In the genomic region with DNA sequence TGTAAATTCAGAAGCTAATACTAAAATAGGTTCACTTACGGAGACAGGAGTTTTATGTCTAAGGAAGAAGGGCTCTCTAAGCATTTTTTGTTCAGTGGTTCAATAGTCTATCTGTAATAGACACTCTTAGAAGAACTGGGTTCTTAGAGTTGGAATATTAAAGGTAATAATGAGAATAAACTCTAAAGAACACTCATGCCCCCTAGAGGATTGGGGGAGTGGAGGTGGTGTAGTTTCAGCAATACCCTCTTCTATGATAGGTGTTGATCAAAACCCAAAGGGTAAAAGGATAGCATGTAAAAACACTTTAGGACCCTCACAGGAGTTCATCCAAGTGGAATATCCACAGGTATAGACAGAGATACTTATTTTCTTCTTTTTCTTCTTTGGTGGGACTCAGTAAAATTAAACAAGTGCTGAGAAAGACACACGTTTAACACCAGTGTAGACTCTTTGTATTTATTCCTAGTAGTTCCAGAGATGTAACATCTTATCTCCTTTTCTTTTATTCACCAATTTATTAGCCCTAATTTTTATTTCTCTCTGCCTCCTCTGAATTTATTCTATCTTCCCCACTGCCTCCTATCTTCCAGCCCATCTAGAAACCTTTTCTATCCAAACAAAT, we compare ENCODE assay signal across 1 cellular context.
A peak's percentile ranks its signal among the peaks of the same experiment; 100 is the strongest.
TF ChIP-seq lines count a peak whose summit lies in the region.

No MANE protein-coding gene starts in this region.

TF ChIP-seq in SK-N-SH, 30 proteins besides CTCF, POLR2A, EP300 and RAD21 (continued from another document):
- TF ChIP-seq, protein P1, sequence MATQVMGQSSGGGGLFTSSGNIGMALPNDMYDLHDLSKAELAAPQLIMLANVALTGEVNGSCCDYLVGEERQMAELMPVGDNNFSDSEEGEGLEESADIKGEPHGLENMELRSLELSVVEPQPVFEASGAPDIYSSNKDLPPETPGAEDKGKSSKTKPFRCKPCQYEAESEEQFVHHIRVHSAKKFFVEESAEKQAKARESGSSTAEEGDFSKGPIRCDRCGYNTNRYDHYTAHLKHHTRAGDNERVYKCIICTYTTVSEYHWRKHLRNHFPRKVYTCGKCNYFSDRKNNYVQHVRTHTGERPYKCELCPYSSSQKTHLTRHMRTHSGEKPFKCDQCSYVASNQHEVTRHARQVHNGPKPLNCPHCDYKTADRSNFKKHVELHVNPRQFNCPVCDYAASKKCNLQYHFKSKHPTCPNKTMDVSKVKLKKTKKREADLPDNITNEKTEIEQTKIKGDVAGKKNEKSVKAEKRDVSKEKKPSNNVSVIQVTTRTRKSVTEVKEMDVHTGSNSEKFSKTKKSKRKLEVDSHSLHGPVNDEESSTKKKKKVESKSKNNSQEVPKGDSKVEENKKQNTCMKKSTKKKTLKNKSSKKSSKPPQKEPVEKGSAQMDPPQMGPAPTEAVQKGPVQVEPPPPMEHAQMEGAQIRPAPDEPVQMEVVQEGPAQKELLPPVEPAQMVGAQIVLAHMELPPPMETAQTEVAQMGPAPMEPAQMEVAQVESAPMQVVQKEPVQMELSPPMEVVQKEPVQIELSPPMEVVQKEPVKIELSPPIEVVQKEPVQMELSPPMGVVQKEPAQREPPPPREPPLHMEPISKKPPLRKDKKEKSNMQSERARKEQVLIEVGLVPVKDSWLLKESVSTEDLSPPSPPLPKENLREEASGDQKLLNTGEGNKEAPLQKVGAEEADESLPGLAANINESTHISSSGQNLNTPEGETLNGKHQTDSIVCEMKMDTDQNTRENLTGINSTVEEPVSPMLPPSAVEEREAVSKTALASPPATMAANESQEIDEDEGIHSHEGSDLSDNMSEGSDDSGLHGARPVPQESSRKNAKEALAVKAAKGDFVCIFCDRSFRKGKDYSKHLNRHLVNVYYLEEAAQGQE (IDR thresholded peaks at IDR 0.05; ENCODE audit: low read depth, low read length): no peak
- TF ChIP-seq RFX5 (IDR thresholded peaks at IDR 0.05; ENCODE audit: low read length) (0 out of 2 replicates have a peak, but pooled peaks have one; percentile 24), PBX3 (IDR thresholded peaks at IDR 0.05) (no peak), ELF1 (IDR thresholded peaks at IDR 0.05) (no peak), FOSL2 (IDR thresholded peaks at IDR 0.05; ENCODE audit: borderline replicate concordance, low read depth) (no peak), MAX (IDR thresholded peaks at IDR 0.05; ENCODE audit: low read depth) (no peak), MEF2A (IDR thresholded peaks at IDR 0.05; ENCODE audit: borderline replicate concordance, low read depth) (no peak), TEAD4 (IDR thresholded peaks at IDR 0.05; ENCODE audit: borderline replicate concordance, insufficient read depth) (no peak)
TF ChIP-seq in SK-N-SH: peak in this region for 2.
